Comparison of ENCODE assay signal across 8 cellular contexts in genomic region chr5:69369369-69370121, GRCh38. TPM values are rescaled to one million over a fixed set of nuclear protein-coding genes. Genes with fewer than 3 reads are reported as not detected.
DNase-seq lines count a peak whose midpoint lies in the region; ATAC-seq, FAIRE-seq and TF ChIP-seq lines count a peak whose summit lies in the region.

AK6 (minus strand) TSS chr5:69369520; CDS start chr5:69369490, 30 bp downstream.
RAD17 (plus strand) TSS chr5:69369818; CDS start chr5:69372209, 2,391 bp downstream.
TAF9 (minus strand) TSS chr5:69369520; CDS start chr5:69365737, 3,783 bp downstream.

- peak; percentile 85 to 88 for TF ChIP-seq POLR2A in HepG2 (IDR thresholded peaks at IDR 0.05; ENCODE audit: insufficient read depth in 1 of 2, low read depth in 2 of 2, low read length in 2 of 2)

- TF ChIP-seq EP300 in HepG2 (IDR thresholded peaks at IDR 0.05; ENCODE audit: low read depth in 2 of 2, low read length in 2 of 2) (no peak), HepG2 (CRISPR knock-in tag; IDR thresholded peaks at IDR 0.05; ENCODE audit: borderline replicate concordance) (peak; percentile 10; the same call in 1 of the 2 replicates)

- H3K4me3 ChIP-seq in HepG2 (replicated peaks in 1 of 3; ENCODE audit: insufficient read depth in 1 of 3, low read depth in 2 of 3, low read length in 3 of 3): peak within 1 kb of the TSS; percentile 88 to 99 (median 93)

- no peak; the same call in 1 of the 2 replicates for TF ChIP-seq CTCF in HepG2 (CRISPR knock-in tag; IDR thresholded peaks at IDR 0.05)

- H3K36me3 ChIP-seq in HepG2 (replicated peaks in 1 of 2; ENCODE audit: control insufficient read depth in 1 of 2, insufficient read depth in 2 of 2, low read length in 2 of 2): peaks cover 1 to 21% of the 10 kb centered on the region in 2 experiments; a peak in 2 of 5 replicates

- in situ Hi-C loops in HepG2 (cut with HindIII; ENCODE audit: extremely low pct_ligation_motif_present, low pct_unique_long_range_greater_than_20kb): no loop called here

- DNase-seq in C1 segment of cervical spinal cord (lab: John Stamatoyannopoulos, UW) (peak; percentile 94 to 98 (median 96)), NCI-H748 treated with DMSO at 0.1 percent for 48 hours (lab: John Stamatoyannopoulos, UW) (peak; percentile 80), dermis blood vessel endothelial cell (peak; percentile 93), HepG2 (ENCODE audit: low spot score) (peak; percentile 86)
- peak; percentile 86 for DNase-seq in activated CD4-positive, alpha-beta T cell treated with anti-CD3 and anti-CD28 coated beads, Interleukin-2, amount 50 U/mL, for 4 hours
- peak; percentile 91 for DNase-seq in stimulated activated CD4-positive, alpha-beta T cell treated with anti-CD3 and anti-CD28 coated beads, Interleukin-4, amount 100 ng/mL, for 1 hour

- ATAC-seq in GM19372 (IDR thresholded peaks at IDR 0.05; ENCODE audit: low read depth, unreplicated experiment) (peak; percentile 90), HG03558 (IDR thresholded peaks at IDR 0.05; ENCODE audit: extremely low read depth, unreplicated experiment) (peak; percentile 81), HepG2 (peak; percentile 96)

- peak within 1 kb of the TSS; percentile 100 for H3K27ac ChIP-seq in HepG2 (ENCODE audit: extremely low read length, insufficient read depth, low read length)

- POLR2A ChIA-PET in HepG2 (lab: Yijun Ruan, JAX): interaction anchor here (0.6 to 1.2 kb wide), 5 partner anchors 11 to 191 kb away, joined by 3 to 5 read pairs (median 3); no protein-coding TSS in a partner anchor

- peak; percentile 15 for FAIRE-seq in HepG2 (lab: Jason Lieb, UNC)

- H2AFZ ChIP-seq in HepG2 (ENCODE audit: low read length): peak within 1 kb of the TSS; percentile 17

- CTCF ChIA-PET in HepG2 (lab: Yijun Ruan, JAX; ENCODE audit: low intra/inter-chr PET ratio, low total read pairs): no interaction called here

- no peaks in the 10 kb centered on the region for H3K9me3 ChIP-seq in HepG2 (ENCODE audit: low read length)

- H3K9ac ChIP-seq in HepG2 (ENCODE audit: insufficient read depth, low read depth, low read length): peak within 1 kb of the TSS; percentile 95

- peaks cover 41% of the 10 kb centered on the region for H3K4me1 ChIP-seq in HepG2 (ENCODE audit: insufficient read depth, low read length)

- peak within 1 kb of the TSS; percentile 81 for H3K4me2 ChIP-seq in HepG2 (ENCODE audit: low read depth, low read length)

- H3K79me2 ChIP-seq in HepG2 (ENCODE audit: insufficient read depth, low read length): peaks cover 70% of the 10 kb centered on the region

- WGBS in HepG2 (ENCODE audit: low lambda C conversion rate): 0% methylated on average over 34 of the region's 63 CpGs

- H4K20me1 ChIP-seq in HepG2 (ENCODE audit: insufficient read depth, low read length): peaks cover 12% of the 10 kb centered on the region

- peak; percentile 46; the same call in 1 of the 2 replicates for TF ChIP-seq RAD21 in HepG2 (CRISPR knock-in tag; IDR thresholded peaks at IDR 0.05)

- intact Hi-C loops in HepG2 (cut with micrococcal nuclease; ENCODE audit: unreplicated experiment): no loop called here

- no TSS peak for BruUV-seq in HepG2 (replicated peaks; lab: Mats Ljungman, UMichigan)

- no peaks in the 10 kb centered on the region; a peak in 1 of 5 replicates for H3K27me3 ChIP-seq in HepG2 (ENCODE audit: control insufficient read depth in 1 of 2, insufficient read depth in 2 of 2, low read length in 2 of 2)

TF ChIP-seq in HepG2, 621 proteins besides CTCF, POLR2A, EP300 and RAD21 (continues in another document):
- TF ChIP-seq ZNF768 (CRISPR knock-in tag; IDR thresholded peaks at IDR 0.05) (0 out of 2 replicates have a peak, but pooled peaks have one; percentile 45), ZBTB38 (CRISPR knock-in tag; IDR thresholded peaks at IDR 0.05) (peak; percentile 52; the same call in 1 of the 2 replicates), ZNF605 (CRISPR knock-in tag; IDR thresholded peaks at IDR 0.05) (no peak; the same call in none of the 2 replicates), GLI4 (CRISPR knock-in tag; IDR thresholded peaks at IDR 0.05; ENCODE audit: borderline replicate concordance) (peak; percentile 66; the same call in 1 of the 2 replicates), TARDBP (CRISPR knock-in tag; IDR thresholded peaks at IDR 0.05) (peak; percentile 89), SATB2 (CRISPR knock-in tag; IDR thresholded peaks at IDR 0.05) (peak; percentile 74)

RNA-seq across cellular contexts. Expression of gene AK6, which starts in this region (rescaled TPM):
- total RNA-seq in dermis blood vessel endothelial cell (21.3 and 52.0 TPM in 2 replicates), HepG2 (2016; rRNA removed; fragmentation: Illumina TruSeq; extraction: Trizol) (77.2 and 123 TPM in 2 replicates)
- total RNA-seq in HepG2 (2016; cell fraction: cytosol; rRNA removed; fragmentation: Illumina TruSeq; extraction: Trizol; ENCODE audit: low read depth): 19.9 and 26.6 TPM in 2 replicates
- total RNA-seq in HepG2 (2016; cell fraction: insoluble cytoplasmic fraction; rRNA removed; fragmentation: Illumina TruSeq; extraction: Trizol): 86.9 and 113 TPM in 2 replicates
- 29.6 and 39.6 TPM in 2 replicates for total RNA-seq in HepG2 (2016; cell fraction: membrane; rRNA removed; fragmentation: Illumina TruSeq; extraction: Trizol)
- total RNA-seq in HepG2 (2016; cell fraction: nucleus; rRNA removed; fragmentation: Illumina TruSeq; extraction: Trizol): 30.1 and 40.3 TPM in 2 replicates
- polyA plus RNA-seq in HepG2 (2011; rRNA removed): 23.9 and 31.1 TPM in 2 replicates
- polyA plus RNA-seq in HepG2 (2011; cell fraction: cytosol; rRNA removed): 7.2 and 13.4 TPM in 2 replicates
- 5.2 and 7.5 TPM in 2 replicates for polyA plus RNA-seq in HepG2 (2011; cell fraction: nucleus; rRNA removed)
- polyA plus RNA-seq in HepG2 (2012): 58.7 and 68.0 TPM in 2 replicates
- polyA plus RNA-seq in HepG2 (2016; cell fraction: cytosol; fragmentation: Illumina TruSeq; extraction: Trizol; ENCODE audit: low read depth): 27.2 and 28.8 TPM in 2 replicates
- 115 and 135 TPM in 2 replicates for polyA plus RNA-seq in HepG2 (2016; cell fraction: insoluble cytoplasmic fraction; fragmentation: Illumina TruSeq; extraction: Trizol; ENCODE audit: low read depth)
- polyA plus RNA-seq in HepG2 (2016; cell fraction: membrane; fragmentation: Illumina TruSeq; extraction: Trizol; ENCODE audit: low read depth): 30.4 and 34.6 TPM in 2 replicates
- polyA plus RNA-seq in HepG2 (2016; cell fraction: nucleus; fragmentation: Illumina TruSeq; extraction: Trizol; ENCODE audit: insufficient read depth, low read depth): 58.3 and 67.4 TPM in 2 replicates
- polyA minus RNA-seq in HepG2 (2011; rRNA and poly(A)+ RNA removed; ENCODE audit: low replicate concordance): 1.1 and 3.2 TPM in 2 replicates
- polyA minus RNA-seq in HepG2 (2011; cell fraction: cytosol; rRNA and poly(A)+ RNA removed): 8.1 and 9.9 TPM in 2 replicates
- polyA minus RNA-seq in HepG2 (2011; cell fraction: nucleus; rRNA and poly(A)+ RNA removed): 8.4 and 11.6 TPM in 2 replicates

RNA-seq across cellular contexts. Expression of gene RAD17, which starts in this region (rescaled TPM):
- total RNA-seq in dermis blood vessel endothelial cell (17.4 and 19.1 TPM in 2 replicates), HepG2 (2016; rRNA removed; fragmentation: Illumina TruSeq; extraction: Trizol) (25.9 and 29.8 TPM in 2 replicates)
- 9.4 and 11.1 TPM in 2 replicates for total RNA-seq in HepG2 (2016; cell fraction: cytosol; rRNA removed; fragmentation: Illumina TruSeq; extraction: Trizol; ENCODE audit: low read depth)
- total RNA-seq in HepG2 (2016; cell fraction: insoluble cytoplasmic fraction; rRNA removed; fragmentation: Illumina TruSeq; extraction: Trizol): 25.6 and 26.4 TPM in 2 replicates
- total RNA-seq in HepG2 (2016; cell fraction: membrane; rRNA removed; fragmentation: Illumina TruSeq; extraction: Trizol): 23.9 and 26.0 TPM in 2 replicates
- 27.9 and 35.1 TPM in 2 replicates for total RNA-seq in HepG2 (2016; cell fraction: nucleus; rRNA removed; fragmentation: Illumina TruSeq; extraction: Trizol)
- polyA plus RNA-seq in HepG2 (2011; rRNA removed): 23.7 and 24.0 TPM in 2 replicates
- polyA plus RNA-seq in HepG2 (2011; cell fraction: cytosol; rRNA removed): 8.5 and 9.4 TPM in 2 replicates
- 22.9 and 25.3 TPM in 2 replicates for polyA plus RNA-seq in HepG2 (2011; cell fraction: nucleus; rRNA removed)
- polyA plus RNA-seq in HepG2 (2012): 15.5 and 20.1 TPM in 2 replicates
- polyA plus RNA-seq in HepG2 (2016; cell fraction: cytosol; fragmentation: Illumina TruSeq; extraction: Trizol; ENCODE audit: low read depth): 4.9 and 6.9 TPM in 2 replicates
- polyA plus RNA-seq in HepG2 (2016; cell fraction: insoluble cytoplasmic fraction; fragmentation: Illumina TruSeq; extraction: Trizol; ENCODE audit: low read depth): 25.8 and 28.2 TPM in 2 replicates
- 14.6 and 15.5 TPM in 2 replicates for polyA plus RNA-seq in HepG2 (2016; cell fraction: membrane; fragmentation: Illumina TruSeq; extraction: Trizol; ENCODE audit: low read depth)
- polyA plus RNA-seq in HepG2 (2016; cell fraction: nucleus; fragmentation: Illumina TruSeq; extraction: Trizol; ENCODE audit: insufficient read depth, low read depth): 41.9 and 44.3 TPM in 2 replicates
- 34.2 and 35.8 TPM in 2 replicates for polyA minus RNA-seq in HepG2 (2011; rRNA and poly(A)+ RNA removed; ENCODE audit: low replicate concordance)
- 9.0 and 12.0 TPM in 2 replicates for polyA minus RNA-seq in HepG2 (2011; cell fraction: cytosol; rRNA and poly(A)+ RNA removed)
- 56.1 and 59.7 TPM in 2 replicates for polyA minus RNA-seq in HepG2 (2011; cell fraction: nucleus; rRNA and poly(A)+ RNA removed)

RNA-seq across cellular contexts. Expression of gene TAF9, which starts in this region (rescaled TPM):
- total RNA-seq in dermis blood vessel endothelial cell: 56.7 and 94.0 TPM in 2 replicates
- total RNA-seq in HepG2 (2016; rRNA removed; fragmentation: Illumina TruSeq; extraction: Trizol): 113 and 158 TPM in 2 replicates
- 89.1 and 123 TPM in 2 replicates for total RNA-seq in HepG2 (2016; cell fraction: cytosol; rRNA removed; fragmentation: Illumina TruSeq; extraction: Trizol; ENCODE audit: low read depth)
- 117 and 158 TPM in 2 replicates for total RNA-seq in HepG2 (2016; cell fraction: insoluble cytoplasmic fraction; rRNA removed; fragmentation: Illumina TruSeq; extraction: Trizol)
- total RNA-seq in HepG2 (2016; cell fraction: membrane; rRNA removed; fragmentation: Illumina TruSeq; extraction: Trizol): 138 and 162 TPM in 2 replicates
- 53.5 and 61.0 TPM in 2 replicates for total RNA-seq in HepG2 (2016; cell fraction: nucleus; rRNA removed; fragmentation: Illumina TruSeq; extraction: Trizol)
- 163 and 218 TPM in 2 replicates for polyA plus RNA-seq in HepG2 (2011; rRNA removed)
- polyA plus RNA-seq in HepG2 (2011; cell fraction: cytosol; rRNA removed): 120 and 161 TPM in 2 replicates
- polyA plus RNA-seq in HepG2 (2011; cell fraction: nucleus; rRNA removed): 61.6 and 88.4 TPM in 2 replicates
- polyA plus RNA-seq in HepG2 (2012): 126 and 134 TPM in 2 replicates
- 140 and 201 TPM in 2 replicates for polyA plus RNA-seq in HepG2 (2016; cell fraction: cytosol; fragmentation: Illumina TruSeq; extraction: Trizol; ENCODE audit: low read depth)
- 215 and 221 TPM in 2 replicates for polyA plus RNA-seq in HepG2 (2016; cell fraction: insoluble cytoplasmic fraction; fragmentation: Illumina TruSeq; extraction: Trizol; ENCODE audit: low read depth)
- 169 and 209 TPM in 2 replicates for polyA plus RNA-seq in HepG2 (2016; cell fraction: membrane; fragmentation: Illumina TruSeq; extraction: Trizol; ENCODE audit: low read depth)
- polyA plus RNA-seq in HepG2 (2016; cell fraction: nucleus; fragmentation: Illumina TruSeq; extraction: Trizol; ENCODE audit: insufficient read depth, low read depth): 106 and 107 TPM in 2 replicates
- 35.6 and 91.9 TPM in 2 replicates for polyA minus RNA-seq in HepG2 (2011; rRNA and poly(A)+ RNA removed; ENCODE audit: low replicate concordance)
- polyA minus RNA-seq in HepG2 (2011; cell fraction: cytosol; rRNA and poly(A)+ RNA removed): 50.7 and 61.5 TPM in 2 replicates
- 67.7 and 76.2 TPM in 2 replicates for polyA minus RNA-seq in HepG2 (2011; cell fraction: nucleus; rRNA and poly(A)+ RNA removed)

Comparison
In these comparisons a context has a peak if more than half of its experiments do, and no peak if none do; other contexts are left out.
1. Peak in every context shown above with its lines: DNase-seq, ATAC-seq, H3K4me3 ChIP-seq and H3K27ac ChIP-seq.